22 cellular contexts compared by ENCODE assay signal in the genomic region with DNA sequence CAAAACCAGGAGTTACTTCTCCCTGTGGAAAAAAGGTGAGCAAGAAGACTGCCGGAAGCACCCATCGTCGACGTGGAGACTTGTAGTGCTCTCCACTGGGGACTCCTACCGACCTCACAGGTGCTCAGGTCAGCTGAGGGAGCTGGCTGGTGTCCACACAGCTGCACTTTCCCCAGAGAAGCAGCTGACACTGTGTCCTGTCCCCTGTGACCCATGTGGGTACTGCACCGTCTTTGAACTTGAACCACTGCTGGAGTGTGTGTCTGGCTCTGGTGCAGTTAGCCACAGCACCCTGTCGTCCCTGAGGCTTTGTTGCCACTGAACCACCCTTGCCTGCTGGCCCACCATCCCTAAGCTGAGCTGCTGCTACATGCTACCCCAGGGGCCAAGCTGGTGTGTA.
"Had no signal": no experiment of that assay in that cellular context is flagged by ENCODE, and none has a peak within 500 bp of the region (broad histone marks: within the 10 kb centered on the region; RNA-seq: fewer than 3 reads in every experiment).

No MANE protein-coding gene starts in this region.

- H3K27ac ChIP-seq: esophagus muscularis mucosa, foreskin keratinocyte, gastroesophageal sphincter, heart left ventricle, hepatocyte, parathyroid adenoma, right lobe of liver, stomach, thyroid gland had no signal

- H3K79me2 ChIP-seq: hepatocyte, parathyroid adenoma had no signal

- DNase-seq: effector CD8-positive, alpha-beta T cell; endodermal cell; foreskin keratinocyte; heart left ventricle; kidney; mesenchymal stem cell; mucosa of descending colon; naive B cell; right lobe of liver; small intestine; stimulated activated CD4-positive, alpha-beta T cell treated with anti-CD3 and anti-CD28 coated beads, Interleukin-15, amount 100 ng/mL, for 24 hours; stimulated activated CD4-positive, alpha-beta T cell treated with anti-CD3 and anti-CD28 coated beads, Interleukin-2, amount 100 ng/mL, for 48 hours; stimulated activated naive CD4-positive, alpha-beta T cell treated with Interleukin-2 at 50 U/mL for 16 hours; stomach; thyroid gland; trophoblast cell had no signal

- H3K36me3 ChIP-seq: esophagus muscularis mucosa, gastroesophageal sphincter, heart left ventricle, right lobe of liver, stomach, thyroid gland had no signal

- H3K27me3 ChIP-seq: esophagus muscularis mucosa, foreskin keratinocyte, gastroesophageal sphincter, heart left ventricle, right lobe of liver, stomach, thyroid gland had no signal

- H3K9ac ChIP-seq: parathyroid adenoma had no signal

- H3K4me3 ChIP-seq: esophagus muscularis mucosa, gastroesophageal sphincter, heart left ventricle, hepatocyte, lung, mucosa of descending colon, right lobe of liver, stomach, thyroid gland had no signal

- H2AFZ ChIP-seq: hepatocyte, parathyroid adenoma had no signal

- ATAC-seq: foreskin keratinocyte, gastroesophageal sphincter, left lobe of liver, mucosa of descending colon had no signal

- H3K4me2 ChIP-seq: hepatocyte had no signal

- H3K4me1 ChIP-seq: esophagus muscularis mucosa, foreskin keratinocyte, gastroesophageal sphincter, heart left ventricle, parathyroid adenoma, right lobe of liver, stomach, thyroid gland had no signal

- H3K9me3 ChIP-seq: esophagus muscularis mucosa, gastroesophageal sphincter, heart left ventricle, mucosa of descending colon, right lobe of liver, stomach, thyroid gland had no signal
